34 cellular contexts compared by ENCODE assay signal in the genomic region with DNA sequence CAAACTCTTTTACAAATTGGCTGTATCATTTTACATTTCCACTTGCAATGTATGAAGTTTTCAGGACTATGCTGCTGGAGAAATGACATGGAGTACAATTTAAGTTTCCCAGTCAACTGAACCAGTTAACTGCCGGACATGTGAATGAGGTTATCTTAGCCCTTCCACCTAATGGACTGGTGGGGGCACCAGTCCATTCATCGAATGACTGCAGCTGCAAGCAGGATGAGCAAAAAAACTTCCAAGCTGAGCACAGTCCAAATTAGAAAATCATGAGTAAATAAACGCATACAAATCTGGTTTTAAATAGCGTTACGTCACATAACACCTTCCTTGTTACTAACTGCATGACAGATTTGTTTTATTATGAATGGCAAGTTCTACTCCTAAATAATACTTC.
DNase-seq lines count a peak whose midpoint lies in the region; TF ChIP-seq lines count a peak whose summit lies in the region.
"Had no signal": no experiment of that assay in that cellular context is flagged by ENCODE, and none has a peak within 500 bp of the region (broad histone marks: within the 10 kb centered on the region; RNA-seq: fewer than 3 reads in every experiment).

No MANE protein-coding gene starts in this region.

- H3K36me3 ChIP-seq in endodermal cell (ENCODE audit: control insufficient read depth, insufficient read depth, low read length) (no peaks in the 10 kb centered on the region), osteoblast (ENCODE audit: insufficient read depth, low read length) (no peaks in the 10 kb centered on the region), A673 (ENCODE audit: insufficient read depth, low read length, poor library complexity, severe bottlenecking) (no peaks in the 10 kb centered on the region)
- H3K36me3 ChIP-seq: esophagus muscularis mucosa, left lung, SJCRH30, vagina had no signal

- H3K4me1 ChIP-seq in endodermal cell (ENCODE audit: control insufficient read depth, insufficient read depth, low read length) (no peaks in the 10 kb centered on the region), osteoblast (ENCODE audit: insufficient read depth, low read length) (no peaks in the 10 kb centered on the region), A673 (ENCODE audit: insufficient read depth, low read length, poor library complexity, severe bottlenecking) (no peaks in the 10 kb centered on the region)
- H3K4me1 ChIP-seq: left lung, SJCRH30, testis, vagina had no signal

- H3K27ac ChIP-seq in endodermal cell (ENCODE audit: low read depth, low read length): no peak overlapping the region
- no peak overlapping the region for H3K27ac ChIP-seq in osteoblast (ENCODE audit: low read depth, low read length)
- no peak overlapping the region for H3K27ac ChIP-seq in A673 (ENCODE audit: low read depth, low read length, poor library complexity, severe bottlenecking)
- H3K27ac ChIP-seq: coronary artery, esophagus muscularis mucosa, HL-60, left lung, SJCRH30, testis, vagina had no signal

- TF ChIP-seq CTCF in endodermal cell (conservative IDR thresholded peaks at IDR 0.05) (peak; percentile 67), osteoblast (IDR thresholded peaks at IDR 0.05; ENCODE audit: extremely low read depth, low read depth, low read length) (no peak), A673 (conservative IDR thresholded peaks at IDR 0.05; ENCODE audit: low read depth, low read length) (no peak)

- peaks cover 1% of the 10 kb centered on the region for H3K4me1 Mint-ChIP-seq in endodermal cell
- H3K4me1 Mint-ChIP-seq: activated naive CD4-positive, alpha-beta T cell treated with anti-CD3 and anti-CD28 coated beads, Interleukin-2, amount 10 ng/mL, durations not matched to agents 7 days and 5 days; CD8-positive, alpha-beta memory T cell had no signal

- no peaks in the 10 kb centered on the region for H3K79me2 ChIP-seq in osteoblast (ENCODE audit: insufficient read depth, low read length)

- CTCF ChIA-PET in A673 (lab: Charles Lee): no interaction called here

- H3K36me3 Mint-ChIP-seq in endodermal cell (ENCODE audit: low read depth): no peaks in the 10 kb centered on the region
- H3K36me3 Mint-ChIP-seq: activated naive CD4-positive, alpha-beta T cell treated with anti-CD3 and anti-CD28 coated beads, Interleukin-2, amount 10 ng/mL, durations not matched to agents 7 days and 5 days; CD8-positive, alpha-beta memory T cell had no signal

- H3K9me3 Mint-ChIP-seq in endodermal cell: peaks cover 6% of the 10 kb centered on the region
- H3K9me3 Mint-ChIP-seq: activated T-helper 1 cell treated with anti-CD3 and anti-CD28 coated beads, Interleukin-12 subunit alpha, Interleukin-12 subunit beta, Interleukin-2, Interleukin-4 antibody, amounts not matched to agents 30 ng/mL and 10 ng/mL and 1 ng/mL, durations not matched to agents 14 hours and 24 hours and 36 hours had no signal

- no peak overlapping the region for H2AFZ ChIP-seq in osteoblast (ENCODE audit: low read length)

- WGBS in endodermal cell (ENCODE audit: insufficient coverage in 1 of 2, insufficient read length in 1 of 2), 2 experiments: 85 to 87% methylated on average over 3 to 5 of the region's 5 CpGs

- H3K27me3 ChIP-seq in endodermal cell (ENCODE audit: control insufficient read depth, insufficient read depth, low read length, poor library complexity, severe bottlenecking) (no peaks in the 10 kb centered on the region), osteoblast (ENCODE audit: insufficient read depth, low read length) (no peaks in the 10 kb centered on the region), A673 (replicated peaks; ENCODE audit: insufficient read depth, low read depth, low read length, poor library complexity) (no peaks in the 10 kb centered on the region)
- H3K27me3 ChIP-seq: esophagus muscularis mucosa, left lung, SJCRH30, testis, vagina had no signal

- H3K9ac ChIP-seq in endodermal cell (ENCODE audit: extremely low read depth, low read length, poor library complexity, severe bottlenecking): no peak overlapping the region

- no peak overlapping the region for H3K27ac Mint-ChIP-seq in endodermal cell
- H3K27ac Mint-ChIP-seq: activated naive CD4-positive, alpha-beta T cell treated with anti-CD3 and anti-CD28 coated beads, Interleukin-2, amount 10 ng/mL, durations not matched to agents 7 days and 5 days; activated T-helper 1 cell treated with anti-CD3 and anti-CD28 coated beads, Interleukin-12 subunit alpha, Interleukin-12 subunit beta, Interleukin-2, Interleukin-4 antibody, amounts not matched to agents 30 ng/mL and 10 ng/mL and 1 ng/mL, durations not matched to agents 14 hours and 24 hours and 36 hours; CD8-positive, alpha-beta memory T cell; HFFc6 had no signal

- intact Hi-C loops in A673 (cut with micrococcal nuclease; ENCODE audit: unreplicated experiment): no loop called here

- H3K27me3 Mint-ChIP-seq in endodermal cell (ENCODE audit: insufficient read depth): no peaks in the 10 kb centered on the region
- H3K27me3 Mint-ChIP-seq: activated naive CD4-positive, alpha-beta T cell treated with anti-CD3 and anti-CD28 coated beads, Interleukin-2, amount 10 ng/mL, durations not matched to agents 7 days and 5 days; CD8-positive, alpha-beta memory T cell had no signal

- POLR2A ChIA-PET in A673 (lab: Charles Lee; ENCODE audit: low non-redundant PET): no interaction called here

- no peaks in the 10 kb centered on the region for H4K20me1 ChIP-seq in osteoblast (ENCODE audit: insufficient read depth, low read length)

- no TSS peak for BruUV-seq in A673 (replicated peaks; lab: Mats Ljungman, UMichigan)

- DNase-seq in NCI-H748 (lab: John Stamatoyannopoulos, UW; ENCODE audit: unreplicated experiment): peak; percentile 17
- no peak for DNase-seq in NCI-H748 treated with DMSO at 0.1 percent for 48 hours (lab: John Stamatoyannopoulos, UW)
- DNase-seq in NCI-H69 (lab: John Stamatoyannopoulos, UW): peak; percentile 11
- no peak for DNase-seq in endodermal cell
- peak; percentile 2 for DNase-seq in osteoblast (ENCODE audit: insufficient read length, low spot score, missing footprints)
- DNase-seq in A673 (ENCODE audit: low spot score): no peak
- no peak for DNase-seq in retina
- DNase-seq in activated CD8-positive, alpha-beta memory T cell treated with anti-CD3 and anti-CD28 coated beads for 24 hours: no peak
- DNase-seq: 8988T; activated CD4-positive, alpha-beta T cell treated with anti-CD3 and anti-CD28 coated beads, Interleukin-2, amount 50 U/mL, for 48 hours; activated CD8-positive, alpha-beta memory T cell treated with anti-CD3 and anti-CD28 coated beads, Interleukin-2, amount 50 U/mL, for 4 hours; activated naive CD4-positive, alpha-beta T cell treated with anti-CD3 and anti-CD28 coated beads, Interleukin-2, amount 10 ng/mL, durations not matched to agents 7 days and 5 days; AML-193; CD8-positive, alpha-beta memory T cell; DMS153; foreskin melanocyte; GDM1; HFFc6; left lung; mesenchymal stem cell; NCI-H1048; NCI-H1694; NCI-H2171; NCI-H524; nucleus accumbens; SJCRH30; stimulated activated naive CD8-positive, alpha-beta T cell treated with anti-CD3 and anti-CD28 coated beads, Interleukin-15, Interleukin-2, amounts not matched to agents 100 U/mL and 50 U/mL, for 24 hours; T-helper 1 cell; testis had no signal

- no peaks in the 10 kb centered on the region for H3K9me3 ChIP-seq in endodermal cell (ENCODE audit: control insufficient read depth, low read length)
- peaks cover 7% of the 10 kb centered on the region for H3K9me3 ChIP-seq in osteoblast (ENCODE audit: low read depth, low read length)
- H3K9me3 ChIP-seq in A673 (ENCODE audit: low read depth, low read length, poor library complexity, severe bottlenecking): no peaks in the 10 kb centered on the region
- H3K9me3 ChIP-seq: esophagus muscularis mucosa, left lung, SJCRH30, testis, vagina had no signal

- H3K4me3 Mint-ChIP-seq in endodermal cell: no peak overlapping the region
- H3K4me3 Mint-ChIP-seq: activated naive CD4-positive, alpha-beta T cell treated with anti-CD3 and anti-CD28 coated beads, Interleukin-2, amount 10 ng/mL, durations not matched to agents 7 days and 5 days; activated T-helper 1 cell treated with anti-CD3 and anti-CD28 coated beads, Interleukin-12 subunit alpha, Interleukin-12 subunit beta, Interleukin-2, Interleukin-4 antibody, amounts not matched to agents 30 ng/mL and 10 ng/mL and 1 ng/mL, durations not matched to agents 14 hours and 24 hours and 36 hours; CD8-positive, alpha-beta memory T cell; HFFc6 had no signal

- H3K4me2 ChIP-seq in osteoblast (ENCODE audit: insufficient read depth, low read length): no peak overlapping the region

- H3K4me3 ChIP-seq in endodermal cell (ENCODE audit: low read length) (no peak overlapping the region), osteoblast (ENCODE audit: insufficient read depth, low read length) (no peak overlapping the region), A673 (ENCODE audit: low read depth, low read length, poor library complexity, severe bottlenecking) (no peak overlapping the region)
- H3K4me3 ChIP-seq: coronary artery, esophagus muscularis mucosa, left lung, SJCRH30, testis, vagina had no signal

Comparison
In these comparisons a context has a peak if more than half of its experiments do, and no peak if none do; other contexts are left out.
1. DNase-seq: peak in NCI-H748 (single experiment), NCI-H69 (single experiment) and osteoblast (single experiment); none in NCI-H748 treated with DMSO at 0.1 percent for 48 hours (single experiment), endodermal cell (single experiment), A673 (single experiment), retina (single experiment) and activated CD8-positive, alpha-beta memory T cell treated with anti-CD3 and anti-CD28 coated beads for 24 hours (single experiment).